1 cellular context compared by ENCODE assay signal in genomic region chr4:83356899-83357661, GRCh38.
TF ChIP-seq lines count a peak whose summit lies in the region.

No MANE protein-coding gene starts in this region.

TF ChIP-seq in HCT116, 20 proteins besides CTCF, POLR2A, EP300 and RAD21 (continued from another document):
- TF ChIP-seq ZBTB33 (IDR thresholded peaks at IDR 0.05; ENCODE audit: extremely low read depth, insufficient replicate concordance, low read length) (no peak), EZH2phosphoT487 (IDR thresholded peaks at IDR 0.05; ENCODE audit: borderline replicate concordance) (no peak), ZNF274 (IDR thresholded peaks at IDR 0.05; ENCODE audit: low read depth, low read length) (no peak), ELF1 (IDR thresholded peaks at IDR 0.05; ENCODE audit: borderline replicate concordance, low read depth) (no peak), JUND (IDR thresholded peaks at IDR 0.05) (peak; percentile 82)
